Comparison of ENCODE assay signal across 11 cellular contexts in genomic region chr11:126102436-126102894, GRCh38. TPM values are rescaled to one million over a fixed set of nuclear protein-coding genes. Genes with fewer than 3 reads are reported as not detected.
DNase-seq lines count a peak whose midpoint lies in the region; ATAC-seq, FAIRE-seq and TF ChIP-seq lines count a peak whose summit lies in the region.
"Had no signal": no experiment of that assay in that cellular context is flagged by ENCODE, and none has a peak within 500 bp of the region (broad histone marks: within the 10 kb centered on the region; RNA-seq: fewer than 3 reads in every experiment).

No MANE protein-coding gene starts in this region.

- WGBS in SK-N-SH (ENCODE audit: low lambda C conversion rate): 38% methylated on average over 5 of the region's 6 CpGs
- 38% methylated on average over 6 of the region's 6 CpGs for WGBS in hepatocyte (ENCODE audit: low lambda C conversion rate, missing lambda C conversion rate)
- WGBS in small intestine, 3 donors: 19 to 36% (median 19%) methylated on average over 6 of the region's 6 CpGs

- H3K9me3 Mint-ChIP-seq in natural killer cell: no peaks in the 10 kb centered on the region

- CTCF ChIA-PET in SK-N-SH (lab: Yijun Ruan, JAX): interaction anchor here (0.9 to 3.7 kb wide), 8 partner anchors 10 to 204 kb away, joined by 3 to 21 read pairs (median 4); no protein-coding TSS in a partner anchor

- H3K4me2 ChIP-seq in SK-N-SH: no peak overlapping the region
- no peak overlapping the region for H3K4me2 ChIP-seq in hepatocyte

- ATAC-seq in HG03025 (IDR thresholded peaks at IDR 0.05; ENCODE audit: low FRiP score, unreplicated experiment) (peak; percentile 51), natural killer cell (no peak), GM18502 (IDR thresholded peaks at IDR 0.05; ENCODE audit: poor library complexity, unreplicated experiment) (no peak)
- ATAC-seq: gastrocnemius medialis, Panc1 had no signal

- H3K27ac Mint-ChIP-seq in natural killer cell: no peak overlapping the region

- no peaks in the 10 kb centered on the region for H3F3A ChIP-seq in SK-N-SH (replicated peaks; ENCODE audit: insufficient read depth)

- H3K9me3 ChIP-seq in SK-N-SH (no peaks in the 10 kb centered on the region), hepatocyte (ENCODE audit: low read depth) (no peaks in the 10 kb centered on the region), small intestine (ENCODE audit: control insufficient read depth, low read depth) (no peaks in the 10 kb centered on the region)
- H3K9me3 ChIP-seq: gastrocnemius medialis had no signal

- H3K9me2 ChIP-seq in SK-N-SH (no peaks in the 10 kb centered on the region), hepatocyte (replicated peaks; ENCODE audit: insufficient read depth) (no peaks in the 10 kb centered on the region)

- no peak overlapping the region for H3K4me3 Mint-ChIP-seq in natural killer cell

- H3K4me1 ChIP-seq in SK-N-SH (ENCODE audit: control insufficient read depth in 1 of 2, insufficient read depth in 2 of 2, low read depth in 1 of 2, low read length in 1 of 2) (peaks cover 6 to 71% of the 10 kb centered on the region in 2 experiments; a peak in 3 of 4 replicates), hepatocyte (ENCODE audit: insufficient read depth) (peaks cover 20% of the 10 kb centered on the region), small intestine (ENCODE audit: control insufficient read depth in 2 of 2, insufficient read depth in 1 of 2, low read depth in 1 of 2, low read length in 1 of 2) (peaks cover 0 to 3% of the 10 kb centered on the region in 2 donors)
- H3K4me1 ChIP-seq: gastrocnemius medialis had no signal

- intact Hi-C loops in natural killer cell (cut with micrococcal nuclease): no loop called here

- no peaks in the 10 kb centered on the region for H3K27me3 ChIP-seq in SK-N-SH (ENCODE audit: insufficient read depth)
- H3K27me3 ChIP-seq in hepatocyte: no peaks in the 10 kb centered on the region
- no peaks in the 10 kb centered on the region for H3K27me3 ChIP-seq in small intestine (ENCODE audit: control insufficient read depth in 2 of 2, insufficient read depth in 2 of 2, low read length in 2 of 2)
- H3K27me3 ChIP-seq: gastrocnemius medialis had no signal

- H2AFZ ChIP-seq in SK-N-SH (ENCODE audit: low read depth): no peak overlapping the region
- H2AFZ ChIP-seq in hepatocyte: peak overlapping the region; percentile 8

- peaks cover 0 to 5% of the 10 kb centered on the region in 2 donors for H3K27me3 Mint-ChIP-seq in natural killer cell (ENCODE audit: low read depth in 2 of 2)

- H4K20me1 ChIP-seq in SK-N-SH (ENCODE audit: insufficient read depth) (no peaks in the 10 kb centered on the region), hepatocyte (ENCODE audit: insufficient read depth, poor library complexity, severe bottlenecking) (no peaks in the 10 kb centered on the region)

- DNase-seq in SK-N-SH (peak; percentile 68), hepatocyte (ENCODE audit: low spot score) (peak; percentile 58), small intestine (peak; percentile 63), natural killer cell (no peak), NCI-H82 (lab: John Stamatoyannopoulos, UW) (no peak), ACHN (no peak)
- DNase-seq: activated CD4-positive, alpha-beta T cell treated with anti-CD3 and anti-CD28 coated beads, Interleukin-2, amount 50 U/mL, for 4 hours; gastrocnemius medialis had no signal

- no peaks in the 10 kb centered on the region for H3K36me3 ChIP-seq in SK-N-SH (replicated peaks in 1 of 2; ENCODE audit: control insufficient read depth in 1 of 2, insufficient read depth in 2 of 2, low read length in 1 of 2)
- no peaks in the 10 kb centered on the region for H3K36me3 ChIP-seq in hepatocyte (replicated peaks; ENCODE audit: insufficient read depth, low read depth)
- no peaks in the 10 kb centered on the region for H3K36me3 ChIP-seq in small intestine (ENCODE audit: control insufficient read depth in 2 of 2, insufficient read depth in 2 of 2, low read length in 2 of 2)
- H3K36me3 ChIP-seq: gastrocnemius medialis had no signal

- TF ChIP-seq EP300 in SK-N-SH (IDR thresholded peaks at IDR 0.05; ENCODE audit: borderline replicate concordance in 1 of 2, low read depth in 1 of 2, low read length in 1 of 2): peak in 1 of 2 experiments; percentile 31; a peak in 1 of 4 replicates

- H3K4me3 ChIP-seq in SK-N-SH (ENCODE audit: low read depth in 2 of 2, low read length in 1 of 2) (no peak overlapping the region), hepatocyte (no peak overlapping the region), small intestine (ENCODE audit: low read depth in 1 of 2, low read length in 2 of 2) (no peak overlapping the region)
- H3K4me3 ChIP-seq: gastrocnemius medialis had no signal

- POLR2A ChIA-PET in SK-N-SH (lab: Yijun Ruan, JAX): interaction anchor here (1.1 to 6.4 kb wide), 3 partner anchors 11 to 41 kb away, joined by 3 to 45 read pairs (median 3); partner anchors contain the start of gene CDON

- H3K36me3 Mint-ChIP-seq in natural killer cell: no peaks in the 10 kb centered on the region

- no peak for TF ChIP-seq CTCF in SK-N-SH (IDR thresholded peaks at IDR 0.05)
- no peak for TF ChIP-seq CTCF in hepatocyte (IDR thresholded peaks at IDR 0.05; ENCODE audit: poor library complexity)
- TF ChIP-seq CTCF in natural killer cell (IDR thresholded peaks at IDR 0.05): no peak

- H3K9ac ChIP-seq in SK-N-SH: no peak overlapping the region

- H3K79me2 ChIP-seq in SK-N-SH (ENCODE audit: insufficient read depth): no peaks in the 10 kb centered on the region
- H3K79me2 ChIP-seq in hepatocyte: no peaks in the 10 kb centered on the region

- FAIRE-seq in small intestine (lab: Jason Lieb, UNC): no peak

- in situ Hi-C loops in ACHN (cut with HindIII; ENCODE audit: low pct_ligation_motif_present, low pct_unique_long_range_greater_than_20kb, low sequenced_read_pairs): no loop called here

- H3K4me1 Mint-ChIP-seq in natural killer cell: no peaks in the 10 kb centered on the region

- H3K27ac ChIP-seq in SK-N-SH (ENCODE audit: low read depth in 2 of 2, low read length in 1 of 2) (peak overlapping the region in 1 of 2 experiments; percentile 93; a peak in 2 of 4 replicates), hepatocyte (peak overlapping the region; percentile 4), small intestine (ENCODE audit: low read depth in 1 of 2, low read length in 1 of 2) (no peak overlapping the region)
- H3K27ac ChIP-seq: gastrocnemius medialis had no signal

- TF ChIP-seq RAD21 in SK-N-SH (IDR thresholded peaks at IDR 0.05; ENCODE audit: low read length): no peak

TF ChIP-seq in SK-N-SH, 30 proteins besides CTCF, POLR2A, EP300 and RAD21:
- no peak for TF ChIP-seq FOSL2 (IDR thresholded peaks at IDR 0.05; ENCODE audit: borderline replicate concordance, low read depth)
- peak; percentile 10 for TF ChIP-seq CHD2 (IDR thresholded peaks at IDR 0.05; ENCODE audit: low read length, partially characterized antibody)
- peak; percentile 37 for TF ChIP-seq GATA2 (CRISPR knock-in tag; IDR thresholded peaks at IDR 0.05)
- TF ChIP-seq YY1 (IDR thresholded peaks at IDR 0.05; ENCODE audit: low read depth): no peak
- peak; percentile 55 for TF ChIP-seq MXI1 (IDR thresholded peaks at IDR 0.05; ENCODE audit: low read depth, low read length)

RNA-seq across cellular contexts. Expression of gene CDON, which starts 39.8 kb away (rescaled TPM):
- 3.7 and 4.2 TPM in 2 replicates for polyA plus RNA-seq in SK-N-SH (2012; rRNA removed)
- polyA plus RNA-seq in SK-N-SH (2012; cell fraction: cytosol; rRNA removed): 2.8 and 4.5 TPM in 2 replicates
- 2.3 and 3.5 TPM in 2 replicates for polyA plus RNA-seq in SK-N-SH (2012; cell fraction: nucleus; rRNA removed)
- total RNA-seq in hepatocyte: 38.0 and 41.9 TPM in 2 replicates
- polyA plus RNA-seq in hepatocyte: 17.5 and 25.0 TPM in 2 replicates
- polyA plus RNA-seq in small intestine: 1 to 10 TPM in 1 of 3 donors, not detected in 2; 1.7 TPM
- total RNA-seq in natural killer cell: under 1 TPM in 2 of 3 donors, not detected in 1; 0.25 to 0.38 TPM

Comparison
In these comparisons a context has a peak if more than half of its experiments do, and no peak if none do; other contexts are left out.
1. DNase-seq: peak in SK-N-SH (single experiment), hepatocyte (single experiment) and small intestine (single experiment); none in natural killer cell (single experiment), NCI-H82 (single experiment) and ACHN (single experiment).